21 cellular contexts compared by ENCODE assay signal in genomic region chr17:47317119-47317518, GRCh38. TPM values are rescaled to one million over a fixed set of nuclear protein-coding genes. Genes with fewer than 3 reads are reported as not detected.
DNase-seq lines count a peak whose midpoint lies in the region; ATAC-seq and TF ChIP-seq lines count a peak whose summit lies in the region.
"Had no signal": no experiment of that assay in that cellular context is flagged by ENCODE, and none has a peak within 500 bp of the region (broad histone marks: within the 10 kb centered on the region; RNA-seq: fewer than 3 reads in every experiment).

No MANE protein-coding gene starts in this region.

- no peak for TF ChIP-seq EP300 in transverse colon (IDR thresholded peaks at IDR 0.05; ENCODE audit: low read depth)

- no peak for TF ChIP-seq CTCF in coronary artery (IDR thresholded peaks at IDR 0.05)
- no peak for TF ChIP-seq CTCF in right lobe of liver (IDR thresholded peaks at IDR 0.05)
- no peak for TF ChIP-seq CTCF in transverse colon (IDR thresholded peaks at IDR 0.05)

- H3K27me3 ChIP-seq in right lobe of liver (no peaks in the 10 kb centered on the region), transverse colon (no peaks in the 10 kb centered on the region)
- H3K27me3 ChIP-seq: brain microvascular endothelial cell had no signal

- TF ChIP-seq POLR2A in right lobe of liver (IDR thresholded peaks at IDR 0.05) (no peak), transverse colon (IDR thresholded peaks at IDR 0.05) (no peak)

- peaks cover 0 to 30% (median 6%) of the 10 kb centered on the region in 4 donors for H3K4me1 ChIP-seq in right lobe of liver
- peaks cover 0 to 21% (median 12%) of the 10 kb centered on the region in 4 donors for H3K4me1 ChIP-seq in transverse colon
- H3K4me1 ChIP-seq: HAP-1 had no signal

- H3K36me3 ChIP-seq in right lobe of liver: no peaks in the 10 kb centered on the region
- H3K36me3 ChIP-seq in transverse colon: no peaks in the 10 kb centered on the region
- H3K36me3 ChIP-seq: brain microvascular endothelial cell, HAP-1 had no signal

- DNase-seq in Right ventricle myocardium inferior (ENCODE audit: missing footprints) (no peak), cardiac septum (ENCODE audit: low spot score) (no peak), coronary artery (ENCODE audit: low spot score) (no peak), right lobe of liver (no peak), transverse colon (no peak), NCI-H2196 (lab: John Stamatoyannopoulos, UW; ENCODE audit: unreplicated experiment) (no peak), DMS79 (lab: John Stamatoyannopoulos, UW) (no peak)
- DNase-seq: activated CD4-positive, alpha-beta T cell treated with anti-CD3 and anti-CD28 coated beads, Interleukin-2, amount 10 ng/mL, durations not matched to agents 7 days and 5 days; brain microvascular endothelial cell; CD8-positive, alpha-beta T cell; DND-41; head of caudate nucleus; mammary epithelial cell; NCI-H1694; NCI-H226; SHP77; stimulated activated CD4-positive, alpha-beta T cell treated with anti-CD3 and anti-CD28 coated beads, Interleukin-4, amount 100 ng/mL, for 24 hours; T-cell had no signal

- H3K4me3 ChIP-seq in coronary artery (no peak overlapping the region), right lobe of liver (no peak overlapping the region), transverse colon (no peak overlapping the region)
- H3K4me3 ChIP-seq: HAP-1 had no signal

- 67% methylated on average over 1 of the region's 2 CpGs for WGBS in right lobe of liver (ENCODE audit: insufficient coverage, low coverage, low lambda C conversion rate, missing lambda C conversion rate)
- 71% methylated on average over 2 of the region's 2 CpGs; no CpG with 5 or more reads in 1 of the 2 donors for WGBS in transverse colon (ENCODE audit: low coverage in 1 of 2), 2 donors

- H3K9me3 ChIP-seq in right lobe of liver: no peaks in the 10 kb centered on the region
- H3K9me3 ChIP-seq in transverse colon: no peaks in the 10 kb centered on the region

- intact Hi-C loops in Right ventricle myocardium inferior (cut with DNase I) (no loop called here), cardiac septum (cut with DNase I) (no loop called here), right lobe of liver (cut with DNase I) (loop anchor here in 1 of 2 donors (10.0 kb wide), 1 partner anchor 82 kb away; no protein-coding TSS in a partner anchor), transverse colon (cut with DNase I; ENCODE audit: low total_unique reads) (no loop called here)

- in situ Hi-C loops in transverse colon (cut with MboI; ENCODE audit: low pct_ligation_motif_present in 1 of 4, low pct_unique_long_range_greater_than_20kb in 1 of 4, low sequenced_read_pairs in 3 of 4): loop anchor here in 1 of 4 donors (10.0 kb wide), 1 partner anchor 82 kb away; no protein-coding TSS in a partner anchor

- ATAC-seq in Right ventricle myocardium inferior: peak; percentile 54
- peak in 1 of 4 donors; percentile 15 for ATAC-seq in right lobe of liver
- ATAC-seq in HG02938 (IDR thresholded peaks at IDR 0.05; ENCODE audit: unreplicated experiment): no peak
- ATAC-seq: CD8-positive, alpha-beta T cell; T-cell had no signal

- H3K27ac ChIP-seq in coronary artery: peak overlapping the region; percentile 17 to 81
- H3K27ac ChIP-seq in right lobe of liver: peak overlapping the region; percentile 14 to 92 (median 30)
- peak overlapping the region; percentile 64 to 84 (median 74) for H3K27ac ChIP-seq in transverse colon
- H3K27ac ChIP-seq: epithelial cell of prostate had no signal

RNA-seq across cellular contexts. Expression of gene EFCAB13, which starts 6.6 kb away (rescaled TPM):
- total RNA-seq in Right ventricle myocardium inferior: 2.0 TPM
- total RNA-seq in cardiac septum: 3.0 TPM
- total RNA-seq in right lobe of liver: 1 to 10 TPM in 5 of 6 experiments, under 1 TPM in 1; 0.68 to 7.2 (median 3.2) TPM
- total RNA-seq in transverse colon: 10 to 100 TPM in 1 of 4 donors, 1 to 10 TPM in 3; 6.0 to 12.7 (median 8.1) TPM
